In the genomic region with DNA sequence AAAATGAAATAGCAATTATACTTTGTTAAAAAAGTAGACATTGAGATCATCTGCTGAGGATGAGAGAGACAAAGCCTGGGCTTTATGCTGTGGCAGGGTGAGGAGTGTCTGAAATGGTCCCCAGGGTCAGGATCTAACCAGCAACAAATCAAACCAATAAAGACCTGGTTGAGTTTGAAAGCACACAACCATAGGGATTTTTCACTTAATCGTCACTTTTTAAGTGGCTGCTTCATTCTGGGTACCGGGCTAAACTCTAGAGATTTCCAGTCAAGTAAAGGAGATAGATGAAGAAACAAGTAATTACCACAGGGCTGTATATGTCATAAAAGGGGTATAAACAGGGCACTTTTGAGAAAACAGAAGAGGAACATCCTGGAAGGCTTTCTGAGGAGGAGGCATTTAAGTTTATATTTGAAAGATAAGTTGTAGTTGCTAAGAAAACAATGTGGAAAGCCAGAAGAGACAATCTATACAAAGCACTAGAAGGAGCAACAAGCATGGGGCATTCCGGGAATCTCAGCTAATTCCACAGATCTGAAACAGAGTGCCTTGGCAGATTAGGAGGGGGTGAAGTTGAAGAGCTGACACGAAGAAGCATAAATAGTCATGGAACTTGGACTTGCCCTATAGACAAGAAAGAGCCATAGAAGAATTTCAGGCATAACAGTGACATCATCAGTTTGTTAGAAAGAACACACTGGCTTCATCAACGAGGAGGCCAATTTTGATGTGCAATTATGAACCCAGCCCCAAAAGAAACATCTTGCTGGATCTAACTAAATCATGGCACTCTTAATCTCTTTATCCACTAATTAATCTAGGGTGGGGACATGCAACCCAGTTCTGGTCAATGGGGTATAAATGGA, we compare ENCODE assay signal across 17 cellular contexts. TPM values are rescaled to one million over a fixed set of nuclear protein-coding genes. Genes with fewer than 3 reads are reported as not detected.
A peak's percentile ranks its signal among the peaks of the same experiment; 100 is the strongest.
DNase-seq lines count a peak whose midpoint lies in the region; ATAC-seq and TF ChIP-seq lines count a peak whose summit lies in the region.
"Had no signal": no experiment of that assay in that cellular context is flagged by ENCODE, and none has a peak within 500 bp of the region (broad histone marks: within the 10 kb centered on the region; RNA-seq: fewer than 3 reads in every experiment).

No MANE protein-coding gene starts in this region.

- H2BK5ac ChIP-seq in IMR-90 (ENCODE audit: low read depth, low read length, poor library complexity, severe bottlenecking) = peak overlapping the region; percentile 16

- H2BK20ac ChIP-seq in IMR-90 (ENCODE audit: low read depth, low read length) = no peak overlapping the region

- no peak overlapping the region for H2AFZ ChIP-seq in IMR-90 (replicated peaks; ENCODE audit: low read length, poor library complexity)
- H2AFZ ChIP-seq: GM23338 had no signal

- intact Hi-C loops in IMR-90 (cut with micrococcal nuclease) = no loop called here

- peak; percentile 91 for ATAC-seq in IMR-90 (ENCODE audit: low read depth)
- no peak for ATAC-seq in GM19351 (IDR thresholded peaks at IDR 0.05; ENCODE audit: unreplicated experiment)
- no peak for ATAC-seq in HG03520 (IDR thresholded peaks at IDR 0.05; ENCODE audit: unreplicated experiment)
- ATAC-seq: CD8-positive, alpha-beta T cell; GM23338 had no signal

- no peak overlapping the region for H2BK120ac ChIP-seq in IMR-90 (ENCODE audit: low read depth, low read length)

- CTCF ChIA-PET in IMR-90 (lab: Yijun Ruan, JAX) = no interaction called here

- no peaks in the 10 kb centered on the region for H3K9me3 ChIP-seq in IMR-90 (ENCODE audit: control insufficient read depth, insufficient read depth, low read length)
- H3K9me3 ChIP-seq: BLaER1 treated with 17β-estradiol and CSF1 and Interleukin-3, amounts not matched to agents 10 nM and 100 nM had no signal

- 0 out of 2 replicates have a peak, but pooled peaks cover 2% of the 10 kb centered on the region for H3K4me1 ChIP-seq in IMR-90 (ENCODE audit: control insufficient read depth, insufficient read depth, low read length)
- H3K4me1 ChIP-seq: BLaER1 treated with 17β-estradiol and CSF1 and Interleukin-3, amounts not matched to agents 10 nM and 100 nM had no signal

- no peak for TF ChIP-seq POLR2A in IMR-90 (IDR thresholded peaks at IDR 0.05; ENCODE audit: low read depth, low read length)

- no peaks in the 10 kb centered on the region for H3K36me3 ChIP-seq in IMR-90 (ENCODE audit: control insufficient read depth, insufficient read depth, low read length)
- H3K36me3 ChIP-seq: BLaER1 treated with 17β-estradiol and CSF1 and Interleukin-3, amounts not matched to agents 10 nM and 100 nM had no signal

- H3K18ac ChIP-seq in IMR-90 (ENCODE audit: low read depth, low read length) = no peak overlapping the region

- no peak overlapping the region for H3K4ac ChIP-seq in IMR-90 (ENCODE audit: low read depth, low read length)

- H3K23ac ChIP-seq in IMR-90 (ENCODE audit: low read depth, low read length) = no peak overlapping the region

- H3K27ac ChIP-seq in IMR-90 (ENCODE audit: insufficient read depth, low read length) = no peak overlapping the region
- H3K27ac ChIP-seq: 22Rv1; BLaER1 treated with 17β-estradiol and CSF1 and Interleukin-3, amounts not matched to agents 10 nM and 100 nM; HL-60 had no signal

- no peak overlapping the region for H3K4me3 ChIP-seq in IMR-90 (ENCODE audit: insufficient read depth, low read depth, low read length)
- H3K4me3 ChIP-seq: BLaER1 treated with 17β-estradiol and CSF1 and Interleukin-3, amounts not matched to agents 10 nM and 100 nM; GM23338 had no signal

- no peak overlapping the region for H4K8ac ChIP-seq in IMR-90 (ENCODE audit: low read depth in 2 of 2, low read length in 2 of 2)

- no peak overlapping the region for H3K56ac ChIP-seq in IMR-90 (ENCODE audit: extremely low read depth, insufficient read depth, low read length)

- H4K5ac ChIP-seq in IMR-90 (ENCODE audit: low read depth, low read length) = no peak overlapping the region

- no peak overlapping the region for H4K91ac ChIP-seq in IMR-90 (ENCODE audit: insufficient read depth, low read depth, low read length)

- TF ChIP-seq RAD21 in IMR-90 (IDR thresholded peaks at IDR 0.05; ENCODE audit: low read length) = no peak

- POLR2A ChIA-PET in IMR-90 (lab: Charles Lee; ENCODE audit: unreplicated experiment) = no interaction called here

- no peaks in the 10 kb centered on the region for H3K79me1 ChIP-seq in IMR-90 (ENCODE audit: low read depth in 1 of 2, low read length in 2 of 2)

- H2BK15ac ChIP-seq in IMR-90 (ENCODE audit: low read depth, low read length) = no peak overlapping the region

- no peak overlapping the region for H2AK9ac ChIP-seq in IMR-90 (replicated peaks; ENCODE audit: low read depth, low read length, poor library complexity)

- DNase-seq in NCI-H82 (lab: John Stamatoyannopoulos, UW) = peak; percentile 26
- DNase-seq in NCI-H82 treated with DMSO at 0.1 percent for 48 hours (lab: John Stamatoyannopoulos, UW; ENCODE audit: unreplicated experiment) = no peak
- DNase-seq in IMR-90 = peak; percentile 57
- DNase-seq in hepatic stellate cell (ENCODE audit: low spot score) = peak; percentile 12
- no peak for DNase-seq in NCI-H2196 (lab: John Stamatoyannopoulos, UW; ENCODE audit: unreplicated experiment)
- DNase-seq: Calu3; CD8-positive, alpha-beta T cell; GDM1; HCEC 1CT; HFFc6; KG1 had no signal

- in situ Hi-C loops in IMR-90 (cut with MboI; ENCODE audit: low sequenced_read_pairs) = no loop called here

- BruUV-seq in IMR-90 (replicated peaks; lab: Mats Ljungman, UMichigan) = no TSS peak

- no peak overlapping the region for H3K4me2 ChIP-seq in IMR-90 (ENCODE audit: low read depth, low read length)
- H3K4me2 ChIP-seq: BLaER1 treated with 17β-estradiol and CSF1 and Interleukin-3, amounts not matched to agents 10 nM and 100 nM; GM23338 had no signal

- dilution Hi-C loops in IMR-90 (cut with HindIII; ENCODE audit: low sequenced_read_pairs, unreplicated experiment) = no loop called here

- no peak for TF ChIP-seq CTCF in IMR-90 (conservative IDR thresholded peaks at IDR 0.05; ENCODE audit: low read depth, low read length)

- H4K20me1 ChIP-seq in IMR-90 (ENCODE audit: insufficient read depth, low read length) = no peaks in the 10 kb centered on the region
- H4K20me1 ChIP-seq: BLaER1 treated with 17β-estradiol and CSF1 and Interleukin-3, amounts not matched to agents 10 nM and 100 nM had no signal

- no peaks in the 10 kb centered on the region; the same call in 1 of the 2 replicates for H3K9me1 ChIP-seq in IMR-90 (ENCODE audit: insufficient read depth, low read length)

- H2AK5ac ChIP-seq in IMR-90 (ENCODE audit: low read depth, low read length) = no peak overlapping the region

- no peak overlapping the region for H3K9ac ChIP-seq in IMR-90 (ENCODE audit: low read depth, low read length)
- H3K9ac ChIP-seq: BLaER1 treated with 17β-estradiol and CSF1 and Interleukin-3, amounts not matched to agents 10 nM and 100 nM had no signal

- WGBS in IMR-90 (ENCODE audit: extremely low coverage in 2 of 2, insufficient read length in 1 of 2), 2 experiments = 17% methylated on average over 1 of the region's 5 CpGs; no CpG with 5 or more reads in 1 of the 2 experiments

- no peak overlapping the region for H3K14ac ChIP-seq in IMR-90 (replicated peaks; ENCODE audit: low read depth, low read length)

- H3K27me3 ChIP-seq in IMR-90 (ENCODE audit: control insufficient read depth, insufficient read depth, low read length) = no peaks in the 10 kb centered on the region
- H3K27me3 ChIP-seq: BLaER1 treated with 17β-estradiol and CSF1 and Interleukin-3, amounts not matched to agents 10 nM and 100 nM had no signal

TF ChIP-seq in IMR-90, 13 proteins besides CTCF, POLR2A, EP300 and RAD21:
- TF ChIP-seq MAFK (IDR thresholded peaks at IDR 0.05; ENCODE audit: low read depth, low read length) = no peak
- TF ChIP-seq MAZ (IDR thresholded peaks at IDR 0.05; ENCODE audit: borderline replicate concordance, low read depth, low read length) = no peak
- TF ChIP-seq, protein P1, sequence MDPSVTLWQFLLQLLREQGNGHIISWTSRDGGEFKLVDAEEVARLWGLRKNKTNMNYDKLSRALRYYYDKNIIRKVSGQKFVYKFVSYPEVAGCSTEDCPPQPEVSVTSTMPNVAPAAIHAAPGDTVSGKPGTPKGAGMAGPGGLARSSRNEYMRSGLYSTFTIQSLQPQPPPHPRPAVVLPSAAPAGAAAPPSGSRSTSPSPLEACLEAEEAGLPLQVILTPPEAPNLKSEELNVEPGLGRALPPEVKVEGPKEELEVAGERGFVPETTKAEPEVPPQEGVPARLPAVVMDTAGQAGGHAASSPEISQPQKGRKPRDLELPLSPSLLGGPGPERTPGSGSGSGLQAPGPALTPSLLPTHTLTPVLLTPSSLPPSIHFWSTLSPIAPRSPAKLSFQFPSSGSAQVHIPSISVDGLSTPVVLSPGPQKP (IDR thresholded peaks at IDR 0.05; ENCODE audit: borderline replicate concordance, low read depth, low read length) = no peak
- no peak for TF ChIP-seq NFE2L2 (IDR thresholded peaks at IDR 0.05; ENCODE audit: low read depth, low read length)
- TF ChIP-seq RCOR1 (IDR thresholded peaks at IDR 0.05; ENCODE audit: insufficient replicate concordance, low read length) = no peak
- TF ChIP-seq SMC3 (IDR thresholded peaks at IDR 0.05; ENCODE audit: low read depth, low read length) = no peak
TF ChIP-seq in IMR-90: peak in this region for 0.

RNA-seq across cellular contexts. Expression of a gene that starts 46.9 kb away (rescaled TPM):
- 58.3 and 65.8 TPM in 2 replicates for total RNA-seq in IMR-90 (2012; rRNA removed)
- 12.4 and 13.0 TPM in 2 replicates for polyA plus RNA-seq in IMR-90 (2012; rRNA removed)
- polyA plus RNA-seq in IMR-90 (2012; cell fraction: cytosol; rRNA removed) = 2.9 and 5.7 TPM in 2 replicates
- 4.4 and 27.1 TPM in 2 replicates for polyA plus RNA-seq in IMR-90 (2012; cell fraction: nucleus; rRNA removed; ENCODE audit: low replicate concordance)

Comparison
In these comparisons a context has a peak if more than half of its experiments do, and no peak if none do; other contexts are left out.
1. DNase-seq: peak in NCI-H82 (single experiment), IMR-90 (single experiment) and hepatic stellate cell (single experiment); none in NCI-H82 treated with DMSO at 0.1 percent for 48 hours (single experiment) and NCI-H2196 (single experiment).